Comparison of ENCODE assay signal across 8 cellular contexts in the genomic region with DNA sequence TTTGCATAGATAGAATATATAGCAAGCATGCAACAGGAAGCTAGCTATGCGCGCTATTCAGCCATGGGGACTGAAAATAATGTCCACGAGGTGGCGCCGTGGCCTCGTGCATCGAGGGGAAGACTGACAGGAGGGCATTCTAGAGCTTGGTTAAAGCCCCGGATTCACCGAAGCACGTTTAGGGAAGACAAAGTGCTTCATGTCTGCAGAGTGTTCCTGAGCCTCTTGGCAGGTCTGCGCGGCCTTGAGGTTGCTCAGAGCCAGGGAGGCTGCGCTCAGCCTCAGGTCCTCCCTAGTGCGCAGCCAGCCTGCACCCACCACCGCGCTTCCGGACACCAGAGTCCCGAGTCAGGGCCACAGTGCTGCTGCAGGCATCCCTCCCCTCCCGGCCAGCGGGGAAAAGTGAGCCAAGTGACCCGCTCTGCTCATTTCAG. TPM values are rescaled to one million over a fixed set of nuclear protein-coding genes. Genes with fewer than 3 reads are reported as not detected.
A peak's percentile ranks its signal among the peaks of the same experiment; 100 is the strongest.
DNase-seq lines count a peak whose midpoint lies in the region; ATAC-seq and TF ChIP-seq lines count a peak whose summit lies in the region.

No MANE protein-coding gene starts in this region.

- POLR2A ChIA-PET in activated CD8-positive, alpha-beta T cell treated with anti-CD3 and anti-CD28 coated beads, Interleukin-2, amount 10 ng/mL, durations not matched to agents 7 days and 5 days (lab: Charles Lee), result no interaction called here

- peaks cover 11% of the 10 kb centered on the region for H3K9me3 Mint-ChIP-seq in activated CD8-positive, alpha-beta T cell treated with anti-CD3 and anti-CD28 coated beads, Interleukin-2, amount 10 ng/mL, durations not matched to agents 7 days and 5 days (ENCODE audit: insufficient read depth)

- H3K4me2 ChIP-seq in parathyroid adenoma (ENCODE audit: low read length), result peak overlapping the region; percentile 65

- TF ChIP-seq CTCF in gastroesophageal sphincter (IDR thresholded peaks at IDR 0.05), result peak; percentile 36 to 73 (median 48)
- TF ChIP-seq CTCF in parathyroid adenoma (IDR thresholded peaks at IDR 0.05), result peak; percentile 35

- H3K9me3 ChIP-seq in HAP-1, result no peaks in the 10 kb centered on the region
- no peaks in the 10 kb centered on the region for H3K9me3 ChIP-seq in gastroesophageal sphincter
- H3K9me3 ChIP-seq in parathyroid adenoma (ENCODE audit: control insufficient read depth, low read length), result no peaks in the 10 kb centered on the region

- TF ChIP-seq POLR2A in gastroesophageal sphincter (IDR thresholded peaks at IDR 0.05), result no peak

- no peak overlapping the region for H2AFZ ChIP-seq in parathyroid adenoma

- 3 to 12% methylated on average over 7 of the region's 21 CpGs for WGBS in gastroesophageal sphincter (ENCODE audit: low coverage in 1 of 2), 2 donors

- H3K4me3 Mint-ChIP-seq in activated CD8-positive, alpha-beta T cell treated with anti-CD3 and anti-CD28 coated beads, Interleukin-2, amount 10 ng/mL, durations not matched to agents 7 days and 5 days, result no peak overlapping the region

- ATAC-seq in activated CD8-positive, alpha-beta T cell treated with anti-CD3 and anti-CD28 coated beads, Interleukin-2, amount 10 ng/mL, durations not matched to agents 7 days and 5 days, result peak; percentile 44
- ATAC-seq in gastroesophageal sphincter, result peak; percentile 52
- no peak for ATAC-seq in HG02938 (IDR thresholded peaks at IDR 0.05; ENCODE audit: unreplicated experiment)

- no peak overlapping the region for H3K27ac Mint-ChIP-seq in activated CD8-positive, alpha-beta T cell treated with anti-CD3 and anti-CD28 coated beads, Interleukin-2, amount 10 ng/mL, durations not matched to agents 7 days and 5 days

- no peaks in the 10 kb centered on the region for H3K27me3 Mint-ChIP-seq in activated CD8-positive, alpha-beta T cell treated with anti-CD3 and anti-CD28 coated beads, Interleukin-2, amount 10 ng/mL, durations not matched to agents 7 days and 5 days (ENCODE audit: low read depth)

- TF ChIP-seq EP300 in gastroesophageal sphincter (IDR thresholded peaks at IDR 0.05), result no peak

- H3K4me1 Mint-ChIP-seq in activated CD8-positive, alpha-beta T cell treated with anti-CD3 and anti-CD28 coated beads, Interleukin-2, amount 10 ng/mL, durations not matched to agents 7 days and 5 days (ENCODE audit: low read depth), result peaks cover 3% of the 10 kb centered on the region

- H3K27me3 ChIP-seq in HAP-1 (ENCODE audit: low read depth) (no peaks in the 10 kb centered on the region), gastroesophageal sphincter (peaks cover 27% of the 10 kb centered on the region), parathyroid adenoma (ENCODE audit: control insufficient read depth, insufficient read depth, low read length) (no peaks in the 10 kb centered on the region)

- no peak overlapping the region for H3K4me3 ChIP-seq in HAP-1
- H3K4me3 ChIP-seq in gastroesophageal sphincter, result peak overlapping the region in 1 of 2 donors; percentile 39
- peak overlapping the region; percentile 13 for H3K4me3 ChIP-seq in parathyroid adenoma (ENCODE audit: low read depth, low read length)

- in situ Hi-C loops in HAP-1 (cut with MboI; ENCODE audit: low sequenced_read_pairs), result loop anchor here (5.0 to 25.0 kb wide), 2 partner anchors 121 to 471 kb away; no protein-coding TSS in a partner anchor

- CTCF ChIA-PET in activated CD8-positive, alpha-beta T cell treated with anti-CD3 and anti-CD28 coated beads, Interleukin-2, amount 10 ng/mL, durations not matched to agents 7 days and 5 days (lab: Charles Lee), result interaction anchor here (0.6 to 1.8 kb wide), 9 partner anchors 12 to 466 kb away, joined by 3 to 13 read pairs (median 3); no protein-coding TSS in a partner anchor

- H3K36me3 ChIP-seq in HAP-1 (replicated peaks) (no peaks in the 10 kb centered on the region), gastroesophageal sphincter (no peaks in the 10 kb centered on the region), parathyroid adenoma (ENCODE audit: control insufficient read depth, insufficient read depth, low read length) (no peaks in the 10 kb centered on the region)

- H3K36me3 Mint-ChIP-seq in activated CD8-positive, alpha-beta T cell treated with anti-CD3 and anti-CD28 coated beads, Interleukin-2, amount 10 ng/mL, durations not matched to agents 7 days and 5 days (ENCODE audit: low read depth), result no peaks in the 10 kb centered on the region

- no peaks in the 10 kb centered on the region for H3K79me2 ChIP-seq in parathyroid adenoma

- DNase-seq in CMK (ENCODE audit: low read depth) (peak; percentile 15), HAP-1 (ENCODE audit: low spot score in 2 of 2) (peak; percentile 71 to 89), NCI-H2171 treated with DMSO at 0.1 percent for 48 hours (lab: John Stamatoyannopoulos, UW) (peak; percentile 85), amniotic stem cell (lab: John Stamatoyannopoulos, UW) (no peak)
- DNase-seq in activated CD8-positive, alpha-beta T cell treated with anti-CD3 and anti-CD28 coated beads, Interleukin-2, amount 10 ng/mL, durations not matched to agents 7 days and 5 days, result peak; percentile 63

- H3K4me1 ChIP-seq in HAP-1, result no peaks in the 10 kb centered on the region
- peaks cover 0 to 29% (median 5%) of the 10 kb centered on the region in 3 donors for H3K4me1 ChIP-seq in gastroesophageal sphincter
- no peaks in the 10 kb centered on the region for H3K4me1 ChIP-seq in parathyroid adenoma

- H3K9ac ChIP-seq in parathyroid adenoma, result no peak overlapping the region

- H3K27ac ChIP-seq in gastroesophageal sphincter (no peak overlapping the region), parathyroid adenoma (no peak overlapping the region)

RNA-seq across cellular contexts. Expression of a gene that starts 24.6 kb away (rescaled TPM):
- not detected for total RNA-seq in activated CD8-positive, alpha-beta T cell treated with anti-CD3 and anti-CD28 coated beads, Interleukin-2, amount 10 ng/mL, durations not matched to agents 7 days and 5 days
- total RNA-seq in gastroesophageal sphincter, result 100 to 1,000 TPM in 1 of 4 donors, 10 to 100 TPM in 1, 1 to 10 TPM in 2; 2.4 to 151 (median 33.7) TPM
